In genomic region chr11:110712643-110713468, GRCh38 we compare ENCODE assay signal across 9 cellular contexts. TPM values are rescaled to one million over a fixed set of nuclear protein-coding genes. Genes with fewer than 3 reads are reported as not detected.
DNase-seq lines count a peak whose midpoint lies in the region; ATAC-seq and TF ChIP-seq lines count a peak whose summit lies in the region.
"Had no signal": no experiment of that assay in that cellular context is flagged by ENCODE, and none has a peak within 500 bp of the region (broad histone marks: within the 10 kb centered on the region; RNA-seq: fewer than 3 reads in every experiment).

No MANE protein-coding gene starts in this region.

- DNase-seq in NCI-H1417 (lab: John Stamatoyannopoulos, UW) (peak in 2 of 3 experiments; percentile 86 to 87), NCI-H1417 treated with DMSO at 0.1 percent for 48 hours (lab: John Stamatoyannopoulos, UW) (no peak), NCI-H526 treated with DMSO at 0.1 percent for 48 hours (lab: John Stamatoyannopoulos, UW) (peak; percentile 98), caudate nucleus (lab: John Stamatoyannopoulos, UW) (peak in 45 of 61 donors; percentile 8 to 85 (median 54)), kidney epithelial cell (ENCODE audit: low read depth) (no peak)
- no peak for DNase-seq in activated CD4-positive, CD25-positive, alpha-beta regulatory T cell (lab: John Stamatoyannopoulos, UW)
- DNase-seq: DND-41 had no signal

- H3K4me3 ChIP-seq in kidney epithelial cell (ENCODE audit: low read depth, low read length) (peak overlapping the region; percentile 41), skin epidermis (peak overlapping the region; percentile 29 to 61 (median 47))

- no peaks in the 10 kb centered on the region for H3K36me3 ChIP-seq in kidney epithelial cell (ENCODE audit: control insufficient read depth, insufficient read depth, low read length)

- H3K27me3 ChIP-seq in kidney epithelial cell (ENCODE audit: control insufficient read depth, insufficient read depth, low read length), result peaks cover 33% of the 10 kb centered on the region

- TF ChIP-seq CTCF in kidney epithelial cell (IDR thresholded peaks at IDR 0.05; ENCODE audit: insufficient read depth, low read length, poor library complexity, severe bottlenecking), result no peak

- peak; percentile 19 for ATAC-seq in HG02623 (IDR thresholded peaks at IDR 0.05; ENCODE audit: unreplicated experiment)

- H3K27ac ChIP-seq in caudate nucleus (ENCODE audit: low read depth, low read length), result peak overlapping the region; percentile 63
- peak overlapping the region in 6 of 21 experiments; percentile 1 to 79 (median 27) for H3K27ac ChIP-seq in skin epidermis

RNA-seq across cellular contexts. Expression of gene ARHGAP20, which starts 0.6 kb away (rescaled TPM):
- 0.14 and 0.17 TPM in 2 replicates for total RNA-seq in kidney epithelial cell

Comparison
In these comparisons a context has a peak if more than half of its experiments do, and no peak if none do; other contexts are left out.
1. DNase-seq: peak in NCI-H1417 (2 of 3), NCI-H526 treated with DMSO at 0.1 percent for 48 hours (single experiment) and caudate nucleus (45 of 61); none in NCI-H1417 treated with DMSO at 0.1 percent for 48 hours (single experiment), kidney epithelial cell (single experiment) and activated CD4-positive, CD25-positive, alpha-beta regulatory T cell (0 of 4).